In genomic region chr6:21258665-21259064, GRCh38 we compare ENCODE assay signal across 25 cellular contexts.
DNase-seq lines count a peak whose midpoint lies in the region; ATAC-seq, FAIRE-seq and TF ChIP-seq lines count a peak whose summit lies in the region.
"Had no signal": no experiment of that assay in that cellular context is flagged by ENCODE, and none has a peak within 500 bp of the region (broad histone marks: within the 10 kb centered on the region; RNA-seq: fewer than 3 reads in every experiment).

No MANE protein-coding gene starts in this region.

- intact Hi-C loops in K562 (cut with micrococcal nuclease) = no loop called here
- intact Hi-C loops in sciatic nerve (cut with DNase I) = no loop called here
- intact Hi-C loops in esophagus muscularis mucosa (cut with DNase I) = no loop called here

- H3K36me3 Mint-ChIP-seq in neural progenitor cell = peaks cover 3% of the 10 kb centered on the region
- H3K36me3 Mint-ChIP-seq in activated CD8-positive, alpha-beta T cell treated with anti-CD3 and anti-CD28 coated beads, Interleukin-2, amount 10 ng/mL, durations not matched to agents 7 days and 5 days (ENCODE audit: low read depth) = no peaks in the 10 kb centered on the region
- H3K36me3 Mint-ChIP-seq: CD14-positive monocyte; CD8-positive, alpha-beta memory T cell had no signal

- peak overlapping the region; percentile 10 for H3K27ac Mint-ChIP-seq in neural progenitor cell
- H3K27ac Mint-ChIP-seq in activated CD8-positive, alpha-beta T cell treated with anti-CD3 and anti-CD28 coated beads, Interleukin-2, amount 10 ng/mL, durations not matched to agents 7 days and 5 days = no peak overlapping the region
- H3K27ac Mint-ChIP-seq: CD4-positive, alpha-beta T cell; CD8-positive, alpha-beta memory T cell had no signal

- POLR2A ChIA-PET in K562 (lab: Yijun Ruan, JAX) = interaction anchor here (0.7 to 1.1 kb wide), 2 partner anchors 11 to 13 kb away, joined by 3 read pairs; no protein-coding TSS in a partner anchor
- POLR2A ChIA-PET in activated CD8-positive, alpha-beta T cell treated with anti-CD3 and anti-CD28 coated beads, Interleukin-2, amount 10 ng/mL, durations not matched to agents 7 days and 5 days (lab: Charles Lee) = no interaction called here

- H3K79me2 ChIP-seq in DND-41 (ENCODE audit: insufficient read depth, low read length) = no peaks in the 10 kb centered on the region
- H3K79me2 ChIP-seq in K562 (ENCODE audit: control insufficient read depth, insufficient read depth, low read length) = no peaks in the 10 kb centered on the region
- no peaks in the 10 kb centered on the region for H3K79me2 ChIP-seq in neural progenitor cell (ENCODE audit: low read depth)

- H2AFZ ChIP-seq in DND-41 (ENCODE audit: low read depth, low read length) (no peak overlapping the region), K562 (ENCODE audit: low read depth, low read length) (peak overlapping the region; percentile 75), neural progenitor cell (replicated peaks) (no peak overlapping the region)

- peaks cover 8% of the 10 kb centered on the region for H3K9me3 Mint-ChIP-seq in neural progenitor cell
- H3K9me3 Mint-ChIP-seq in activated CD8-positive, alpha-beta T cell treated with anti-CD3 and anti-CD28 coated beads, Interleukin-2, amount 10 ng/mL, durations not matched to agents 7 days and 5 days (ENCODE audit: insufficient read depth) = no peaks in the 10 kb centered on the region

- ATAC-seq in DND-41 (ENCODE audit: insufficient read depth, low read depth) (no peak), K562 (peak; percentile 93), sciatic nerve (no peak)
- no peak for ATAC-seq in activated CD8-positive, alpha-beta T cell treated with anti-CD3 and anti-CD28 coated beads, Interleukin-2, amount 10 ng/mL, durations not matched to agents 7 days and 5 days

- no peaks in the 10 kb centered on the region for H3K9me1 ChIP-seq in K562 (ENCODE audit: control insufficient read depth, insufficient read depth, low read length)

- TF ChIP-seq RAD21 in K562 (CRISPR knock-in tag; conservative IDR thresholded peaks at IDR 0.05 in 1 of 2, IDR thresholded peaks at IDR 0.05 in 1 of 2) = no peak

- DNase-seq in DND-41 (peak; percentile 13), OCI-M1 (lab: John Stamatoyannopoulos, UW) (peak; percentile 79), K562 (ENCODE audit: extremely low read depth in 1 of 4, low spot score in 3 of 4) (peak in 3 of 4 experiments; percentile 22 to 55 (median 48)), neural progenitor cell (ENCODE audit: low spot score) (no peak), sciatic nerve (ENCODE audit: low spot score) (no peak), NOMO-1 treated with dmso at 0.1 percent for 144 hours (lab: John Stamatoyannopoulos, UW; ENCODE audit: unreplicated experiment) (no peak), esophagus muscularis mucosa (ENCODE audit: extremely low spot score) (no peak)
- DNase-seq in activated CD8-positive, alpha-beta T cell treated with anti-CD3 and anti-CD28 coated beads, Interleukin-2, amount 10 ng/mL, durations not matched to agents 7 days and 5 days = no peak
- DNase-seq: ACHN; AML-193; BE2C; CD4-positive, alpha-beta T cell; CD8-positive, alpha-beta memory T cell; DMS 273 treated with DMSO at 0.1 percent for 48 hours; DMS79; GF-D8; GOT3; H7; HCEC 1CT had no signal

- TF ChIP-seq POLR2A in K562 (conservative IDR thresholded peaks at IDR 0.05) = no peak
- no peak for TF ChIP-seq POLR2A in esophagus muscularis mucosa (IDR thresholded peaks at IDR 0.05; ENCODE audit: low read depth)

- peak overlapping the region; percentile 41; the same call in 1 of the 2 replicates for H3K27ac ChIP-seq in DND-41 (ENCODE audit: low read length)
- H3K27ac ChIP-seq in K562 (ENCODE audit: extremely low read depth, low read depth, low read length) = no peak overlapping the region
- H3K27ac ChIP-seq in neural progenitor cell = no peak overlapping the region
- H3K27ac ChIP-seq in esophagus muscularis mucosa (replicated peaks in 1 of 4) = no peak overlapping the region
- H3K27ac ChIP-seq: BLaER1 treated with 17β-estradiol and CSF1 and Interleukin-3, amounts not matched to agents 10 nM and 100 nM had no signal

- WGBS in K562 (ENCODE audit: insufficient coverage, low coverage, missing lambda C conversion rate) = 3% methylated on average over 5 of the region's 5 CpGs
- WGBS in esophagus muscularis mucosa = 96% methylated on average over 5 of the region's 5 CpGs

- H3K4me2 ChIP-seq in DND-41 (ENCODE audit: insufficient read depth, low read length) (no peak overlapping the region), K562 (ENCODE audit: insufficient read depth, low read length) (peak overlapping the region; percentile 60), neural progenitor cell (no peak overlapping the region)
- H3K4me2 ChIP-seq: BLaER1 treated with 17β-estradiol and CSF1 and Interleukin-3, amounts not matched to agents 10 nM and 100 nM had no signal

- H3K36me3 ChIP-seq in DND-41 (ENCODE audit: insufficient read depth, low read length) (no peaks in the 10 kb centered on the region), K562 (ENCODE audit: control insufficient read depth, insufficient read depth, low read length) (no peaks in the 10 kb centered on the region), neural progenitor cell (no peaks in the 10 kb centered on the region), esophagus muscularis mucosa (no peaks in the 10 kb centered on the region)
- H3K36me3 ChIP-seq: BE2C; BLaER1 treated with 17β-estradiol and CSF1 and Interleukin-3, amounts not matched to agents 10 nM and 100 nM had no signal

- H3K4me3 ChIP-seq in DND-41 (ENCODE audit: low read depth in 1 of 2, low read length in 2 of 2) (no peak overlapping the region), K562 (no peak overlapping the region), neural progenitor cell (no peak overlapping the region), esophagus muscularis mucosa (no peak overlapping the region)
- H3K4me3 ChIP-seq: BLaER1 treated with 17β-estradiol and CSF1 and Interleukin-3, amounts not matched to agents 10 nM and 100 nM had no signal

- H3F3A ChIP-seq in neural progenitor cell (ENCODE audit: low read depth) = peaks cover 16% of the 10 kb centered on the region

- H3K27me3 Mint-ChIP-seq in neural progenitor cell (ENCODE audit: insufficient read depth, low read depth) = no peaks in the 10 kb centered on the region
- no peaks in the 10 kb centered on the region for H3K27me3 Mint-ChIP-seq in activated CD8-positive, alpha-beta T cell treated with anti-CD3 and anti-CD28 coated beads, Interleukin-2, amount 10 ng/mL, durations not matched to agents 7 days and 5 days (ENCODE audit: low read depth)
- H3K27me3 Mint-ChIP-seq: CD4-positive, alpha-beta T cell had no signal

- peaks cover 5% of the 10 kb centered on the region for H3K4me1 Mint-ChIP-seq in neural progenitor cell
- peaks cover 8% of the 10 kb centered on the region for H3K4me1 Mint-ChIP-seq in activated CD8-positive, alpha-beta T cell treated with anti-CD3 and anti-CD28 coated beads, Interleukin-2, amount 10 ng/mL, durations not matched to agents 7 days and 5 days (ENCODE audit: low read depth)
- H3K4me1 Mint-ChIP-seq: CD14-positive monocyte; CD8-positive, alpha-beta memory T cell had no signal

- CTCF ChIA-PET in K562 (lab: Yijun Ruan, JAX; ENCODE audit: low intra/inter-chr PET ratio) = no interaction called here
- CTCF ChIA-PET in activated CD8-positive, alpha-beta T cell treated with anti-CD3 and anti-CD28 coated beads, Interleukin-2, amount 10 ng/mL, durations not matched to agents 7 days and 5 days (lab: Charles Lee) = no interaction called here

- TF ChIP-seq EP300 in K562 (IDR thresholded peaks at IDR 0.05; ENCODE audit: low read length) (no peak), esophagus muscularis mucosa (IDR thresholded peaks at IDR 0.05) (no peak)

- H3K9ac ChIP-seq in DND-41 (ENCODE audit: low read depth, low read length) (no peak overlapping the region), K562 (ENCODE audit: insufficient read depth in 1 of 2, low read depth in 2 of 2, low read length in 2 of 2) (no peak overlapping the region), neural progenitor cell (no peak overlapping the region)
- H3K9ac ChIP-seq: BLaER1 treated with 17β-estradiol and CSF1 and Interleukin-3, amounts not matched to agents 10 nM and 100 nM had no signal

- no peaks in the 10 kb centered on the region for H3K27me3 ChIP-seq in DND-41 (ENCODE audit: insufficient read depth, low read length, poor library complexity)
- no peaks in the 10 kb centered on the region for H3K27me3 ChIP-seq in K562 (ENCODE audit: control insufficient read depth in 2 of 2, insufficient read depth in 2 of 2, low read length in 2 of 2)
- H3K27me3 ChIP-seq in neural progenitor cell = no peaks in the 10 kb centered on the region
- H3K27me3 ChIP-seq in esophagus muscularis mucosa = no peaks in the 10 kb centered on the region
- H3K27me3 ChIP-seq: BE2C; BLaER1 treated with 17β-estradiol and CSF1 and Interleukin-3, amounts not matched to agents 10 nM and 100 nM had no signal

- no TSS peak for BruUV-seq in K562 (replicated peaks; lab: Mats Ljungman, UMichigan)

- in situ Hi-C loops in K562 (cut with MboI) = no loop called here

- H4K20me1 ChIP-seq in DND-41 (ENCODE audit: insufficient read depth, low read length) (no peaks in the 10 kb centered on the region), K562 (replicated peaks; ENCODE audit: control insufficient read depth, insufficient read depth, low read length) (no peaks in the 10 kb centered on the region), neural progenitor cell (ENCODE audit: low read depth) (no peaks in the 10 kb centered on the region)
- H4K20me1 ChIP-seq: BLaER1 treated with 17β-estradiol and CSF1 and Interleukin-3, amounts not matched to agents 10 nM and 100 nM had no signal

- peaks cover 48% of the 10 kb centered on the region for H3K4me1 ChIP-seq in DND-41 (ENCODE audit: insufficient read depth, low read length)
- H3K4me1 ChIP-seq in K562 (replicated peaks in 1 of 2; ENCODE audit: control insufficient read depth in 2 of 2, insufficient read depth in 2 of 2, low read length in 2 of 2) = peaks cover 2 to 7% of the 10 kb centered on the region in 2 experiments
- peaks cover 11% of the 10 kb centered on the region for H3K4me1 ChIP-seq in neural progenitor cell
- H3K4me1 ChIP-seq in esophagus muscularis mucosa = no peaks in the 10 kb centered on the region
- H3K4me1 ChIP-seq: BE2C; BLaER1 treated with 17β-estradiol and CSF1 and Interleukin-3, amounts not matched to agents 10 nM and 100 nM had no signal

- TF ChIP-seq CTCF in DND-41 (IDR thresholded peaks at IDR 0.05; ENCODE audit: borderline replicate concordance, extremely low read depth, low read length, poor library complexity, severe bottlenecking) = no peak
- no peak for TF ChIP-seq CTCF in K562 (IDR thresholded peaks at IDR 0.05 in 2 of 3, conservative IDR thresholded peaks at IDR 0.05 in 1 of 3; ENCODE audit: insufficient read depth in 2 of 3, low read depth in 1 of 3, low read length in 3 of 3)
- no peak for TF ChIP-seq CTCF in neural progenitor cell (IDR thresholded peaks at IDR 0.05)
- no peak for TF ChIP-seq CTCF in esophagus muscularis mucosa (IDR thresholded peaks at IDR 0.05)

- peak; percentile 65 for FAIRE-seq in K562 (lab: Jason Lieb, UNC)
- FAIRE-seq: A204.1, D721Med, GM12891, GM18507 had no signal

- H3K9me3 ChIP-seq in DND-41 (ENCODE audit: insufficient read depth, low read length, severe bottlenecking) = no peaks in the 10 kb centered on the region
- no peaks in the 10 kb centered on the region for H3K9me3 ChIP-seq in K562 (replicated peaks; ENCODE audit: control insufficient read depth, insufficient read depth, low read depth, low read length)
- no peaks in the 10 kb centered on the region for H3K9me3 ChIP-seq in neural progenitor cell (ENCODE audit: low read depth)
- H3K9me3 ChIP-seq in esophagus muscularis mucosa = no peaks in the 10 kb centered on the region
- H3K9me3 ChIP-seq: BE2C had no signal

- no peak overlapping the region for H3K4me3 Mint-ChIP-seq in neural progenitor cell
- no peak overlapping the region for H3K4me3 Mint-ChIP-seq in activated CD8-positive, alpha-beta T cell treated with anti-CD3 and anti-CD28 coated beads, Interleukin-2, amount 10 ng/mL, durations not matched to agents 7 days and 5 days
- H3K4me3 Mint-ChIP-seq: CD14-positive monocyte; CD4-positive, alpha-beta T cell; CD8-positive, alpha-beta memory T cell had no signal

Comparison
In these comparisons a context has a peak if more than half of its experiments do, and no peak if none do; other contexts are left out.
1. DNase-seq: peak in DND-41 (single experiment), OCI-M1 (single experiment) and K562 (3 of 4); none in neural progenitor cell (single experiment), activated CD8-positive, alpha-beta T cell treated with anti-CD3 and anti-CD28 coated beads, Interleukin-2, amount 10 ng/mL, durations not matched to agents 7 days and 5 days (single experiment), sciatic nerve (single experiment), NOMO-1 treated with dmso at 0.1 percent for 144 hours (single experiment) and esophagus muscularis mucosa (single experiment).